Comparison of ENCODE assay signal across 1 cellular context in genomic region chr17:17833664-17834357, GRCh38.
A peak's percentile ranks its signal among the peaks of the same experiment; 100 is the strongest.
TF ChIP-seq lines count a peak whose summit lies in the region.

No MANE protein-coding gene starts in this region.

TF ChIP-seq in K562, 482 proteins besides CTCF, POLR2A, EP300 and RAD21 (continued from another document):
- TF ChIP-seq PCBP2 (IDR thresholded peaks at IDR 0.05; ENCODE audit: low read depth, low read length, poor library complexity, severe bottlenecking), result no peak
- no peak for TF ChIP-seq MED1 (CRISPR knock-in tag; IDR thresholded peaks at IDR 0.05; ENCODE audit: borderline replicate concordance)
- TF ChIP-seq MYBL2 (IDR thresholded peaks at IDR 0.05; ENCODE audit: low read depth), result no peak
- no peak for TF ChIP-seq MYBL2 (CRISPR knock-in tag; IDR thresholded peaks at IDR 0.05; ENCODE audit: borderline replicate concordance)
- TF ChIP-seq DPF2 (IDR thresholded peaks at IDR 0.05), result peak; percentile 18; the same call in 1 of the 2 replicates
- TF ChIP-seq ZFP36 (IDR thresholded peaks at IDR 0.05; ENCODE audit: low read depth, low read length, partially characterized antibody), result no peak
- no peak for TF ChIP-seq MECOM (CRISPR knock-in tag; IDR thresholded peaks at IDR 0.05)
- TF ChIP-seq GABPB1 (CRISPR knock-in tag; IDR thresholded peaks at IDR 0.05), result no peak
- 0 out of 2 replicates have a peak, but pooled peaks have one; percentile 25 for TF ChIP-seq ZNF121 (CRISPR knock-in tag; conservative IDR thresholded peaks at IDR 0.05)
- TF ChIP-seq ZNF584 (CRISPR knock-in tag; IDR thresholded peaks at IDR 0.05; ENCODE audit: low read depth), result no peak
- no peak for TF ChIP-seq ETS2 (tag; IDR thresholded peaks at IDR 0.05; ENCODE audit: borderline replicate concordance, poor library complexity, severe bottlenecking)
- no peak for TF ChIP-seq ATF4 (CRISPR knock-in tag; IDR thresholded peaks at IDR 0.05)
- TF ChIP-seq ZNF449 (CRISPR knock-in tag; IDR thresholded peaks at IDR 0.05), result no peak
- TF ChIP-seq SETDB1 (IDR thresholded peaks at IDR 0.05; ENCODE audit: low read length), result no peak
- TF ChIP-seq ZNF655 (CRISPR knock-in tag; IDR thresholded peaks at IDR 0.05), result no peak
- no peak for TF ChIP-seq POLR3G (IDR thresholded peaks at IDR 0.05; ENCODE audit: extremely low read depth, insufficient read length, insufficient replicate concordance)
- no peak for TF ChIP-seq MXI1 (IDR thresholded peaks at IDR 0.05; ENCODE audit: low read depth, low read length)
- no peak for TF ChIP-seq PREB (CRISPR knock-in tag; IDR thresholded peaks at IDR 0.05)
